Comparison of ENCODE assay signal across 21 cellular contexts in genomic region chr22:32829451-32829851, GRCh38. TPM values are rescaled to one million over a fixed set of nuclear protein-coding genes. Genes with fewer than 3 reads are reported as not detected.
A peak's percentile ranks its signal among the peaks of the same experiment; 100 is the strongest.
DNase-seq lines count a peak whose midpoint lies in the region; ATAC-seq and TF ChIP-seq lines count a peak whose summit lies in the region.
"Had no signal": no experiment of that assay in that cellular context is flagged by ENCODE, and none has a peak within 500 bp of the region (broad histone marks: within the 10 kb centered on the region; RNA-seq: fewer than 3 reads in every experiment).

No MANE protein-coding gene starts in this region.

- H3K23ac ChIP-seq in trophoblast cell (ENCODE audit: low read length) = no peak overlapping the region

- no peak overlapping the region for H4K91ac ChIP-seq in trophoblast cell (ENCODE audit: low read depth, low read length)

- no peaks in the 10 kb centered on the region for H3K9me2 ChIP-seq in Karpas-422 (replicated peaks; ENCODE audit: insufficient read depth, low read length)

- peak; percentile 10 to 53 for ATAC-seq in left cardiac atrium
- ATAC-seq: naive thymus-derived CD4-positive, alpha-beta T cell had no signal

- H3K4me3 ChIP-seq in trophoblast cell (ENCODE audit: low read depth, low read length) = no peak overlapping the region
- no peak overlapping the region for H3K4me3 ChIP-seq in tibial nerve
- no peak overlapping the region for H3K4me3 ChIP-seq in Karpas-422 (ENCODE audit: low read length)
- H3K4me3 ChIP-seq: cardiac muscle cell, prostate gland, thoracic aorta had no signal

- no peaks in the 10 kb centered on the region for H3K79me2 ChIP-seq in trophoblast cell (ENCODE audit: control insufficient read depth, insufficient read depth, low read length, poor library complexity)
- H3K79me2 ChIP-seq in Karpas-422 (ENCODE audit: low read length) = no peaks in the 10 kb centered on the region

- H3K18ac ChIP-seq in trophoblast cell (ENCODE audit: low read length) = peak overlapping the region; percentile 21

- no peaks in the 10 kb centered on the region for H3K27me3 ChIP-seq in trophoblast cell (ENCODE audit: insufficient read depth, low read length)
- no peaks in the 10 kb centered on the region for H3K27me3 ChIP-seq in tibial nerve
- H3K27me3 ChIP-seq in Karpas-422 (ENCODE audit: low read length) = no peaks in the 10 kb centered on the region
- H3K27me3 ChIP-seq: cardiac muscle cell had no signal

- H2BK5ac ChIP-seq in trophoblast cell (ENCODE audit: low read depth, low read length, poor library complexity) = no peak overlapping the region

- no peak for TF ChIP-seq POLR2A in tibial nerve (IDR thresholded peaks at IDR 0.05)

- no peaks in the 10 kb centered on the region for H3K79me1 ChIP-seq in trophoblast cell (ENCODE audit: low read length)

- no CpG with 5 or more reads among the region's 10 CpGs for WGBS in trophoblast cell (ENCODE audit: extremely low coverage, insufficient coverage, insufficient read length)
- WGBS in tibial nerve, 2 donors = 45 to 51% methylated on average over 10 of the region's 10 CpGs

- H3K9ac ChIP-seq in trophoblast cell (ENCODE audit: low read length) (no peak overlapping the region), Karpas-422 (ENCODE audit: low read length) (no peak overlapping the region)

- no peak overlapping the region for H4K8ac ChIP-seq in trophoblast cell (ENCODE audit: low read depth, low read length)

- no peak overlapping the region for H2AK5ac ChIP-seq in trophoblast cell (ENCODE audit: low read length)

- intact Hi-C loops in left cardiac atrium (cut with DNase I) = no loop called here

- H3K9me3 ChIP-seq in trophoblast cell (ENCODE audit: insufficient read depth, low read depth, low read length) (no peaks in the 10 kb centered on the region), tibial nerve (no peaks in the 10 kb centered on the region), Karpas-422 (ENCODE audit: low read length) (no peaks in the 10 kb centered on the region)
- H3K9me3 ChIP-seq: Caco-2, prostate gland, thoracic aorta had no signal

- no peak overlapping the region for H2BK120ac ChIP-seq in trophoblast cell (ENCODE audit: insufficient read depth, low read length, poor library complexity)

- H2AFZ ChIP-seq in trophoblast cell (ENCODE audit: insufficient read depth, low read length, poor library complexity) (no peak overlapping the region), Karpas-422 (ENCODE audit: low read length) (no peak overlapping the region)

- H3K4me2 ChIP-seq in trophoblast cell (ENCODE audit: low read length) (no peak overlapping the region), Karpas-422 (ENCODE audit: low read depth, low read length, poor library complexity, severe bottlenecking) (no peak overlapping the region)

- H3K4ac ChIP-seq in trophoblast cell (ENCODE audit: low read depth, low read length) = no peak overlapping the region

- H2BK12ac ChIP-seq in trophoblast cell (ENCODE audit: low read length) = no peak overlapping the region

- no peak for DNase-seq in left cardiac atrium
- no peak for DNase-seq in trophoblast cell
- no peak for DNase-seq in tibial nerve (ENCODE audit: low spot score in 2 of 2)
- DNase-seq in cerebellar nuclear complex (lab: John Stamatoyannopoulos, UW) = no peak
- DNase-seq in NCI-H1930 (lab: John Stamatoyannopoulos, UW) = no peak
- DNase-seq in AG08396 (ENCODE audit: low spot score) = no peak
- DNase-seq in Karpas-422 = no peak
- DNase-seq: activated CD4-positive, alpha-beta T cell treated with anti-CD3 and anti-CD28 coated beads, Interleukin-2, amount 50 U/mL, for 1 hour; activated CD8-positive, alpha-beta memory T cell treated with anti-CD3 and anti-CD28 coated beads, Interleukin-2, amount 50 U/mL, for 48 hours; activated effector memory CD4-positive, alpha-beta T cell treated with anti-CD3 and anti-CD28 coated beads, Interleukin-2, amount 50 U/mL, for 16 hours; AML-193; Caco-2; naive thymus-derived CD4-positive, alpha-beta T cell; NCI-H1436 treated with DMSO at 0.1 percent for 48 hours; NCI-H2171; NCI-H526; SHP77 treated with DMSO at 0.1 percent for 48 hours had no signal

- TF ChIP-seq CTCF in tibial nerve (IDR thresholded peaks at IDR 0.05) = no peak

- H4K12ac ChIP-seq in trophoblast cell (ENCODE audit: low read depth, low read length) = no peak overlapping the region

- H3K27ac ChIP-seq in cingulate gyrus (ENCODE audit: low read depth, low read length) (peak overlapping the region; percentile 79), trophoblast cell (ENCODE audit: low read depth, low read length) (no peak overlapping the region), tibial nerve (peak overlapping the region in 3 of 4 donors; percentile 44 to 80 (median 72)), Karpas-422 (ENCODE audit: low read length) (no peak overlapping the region)
- H3K27ac ChIP-seq: thoracic aorta had no signal

- no peak overlapping the region for H3K14ac ChIP-seq in trophoblast cell (ENCODE audit: low read length)

- H3K4me1 ChIP-seq in trophoblast cell (ENCODE audit: control insufficient read depth in 1 of 2, insufficient read depth in 2 of 2, low read length in 2 of 2) = peaks cover 0 to 5% of the 10 kb centered on the region in 2 experiments
- peaks cover 0 to 94% (median 66%) of the 10 kb centered on the region in 4 donors for H3K4me1 ChIP-seq in tibial nerve
- no peaks in the 10 kb centered on the region for H3K4me1 ChIP-seq in Karpas-422 (ENCODE audit: low read length)
- H3K4me1 ChIP-seq: Caco-2 had no signal

- no peaks in the 10 kb centered on the region for H4K20me1 ChIP-seq in Karpas-422 (ENCODE audit: insufficient read depth, low read depth, low read length)

- TF ChIP-seq EP300 in tibial nerve (IDR thresholded peaks at IDR 0.05) = no peak

- peaks cover 46 to 63% of the 10 kb centered on the region in 2 experiments for H3K36me3 ChIP-seq in trophoblast cell (ENCODE audit: control insufficient read depth in 1 of 2, insufficient read depth in 2 of 2, low read length in 2 of 2)
- H3K36me3 ChIP-seq in tibial nerve = peaks cover 0 to 20% (median 0%) of the 10 kb centered on the region in 3 donors
- no peaks in the 10 kb centered on the region for H3K36me3 ChIP-seq in Karpas-422 (ENCODE audit: insufficient read depth, low read length)
- H3K36me3 ChIP-seq: cardiac muscle cell, prostate gland, thoracic aorta had no signal

RNA-seq across cellular contexts. Expression of gene TIMP3, which starts 27.9 kb away (rescaled TPM):
- total RNA-seq in left cardiac atrium (100 to 1,000 TPM; 434 to 484 TPM), tibial nerve (1,000 to 10,000 TPM in 1 of 4 donors, 100 to 1,000 TPM in 3; 300 to 1,106 (median 939) TPM)
- polyA plus RNA-seq in trophoblast cell (2013) = 973 and 1,084 TPM in 2 replicates
- total RNA-seq in Karpas-422 (2014; rRNA removed; shearing (Covaris generic); ENCODE audit: low replicate concordance) = not detected in 2 replicates
- polyA plus RNA-seq: naive thymus-derived CD4-positive, alpha-beta T cell had no signal

Comparison
In these comparisons a context has a peak if more than half of its experiments do, and no peak if none do; other contexts are left out.
1. H3K27ac ChIP-seq: peak in cingulate gyrus (single experiment) and tibial nerve (3 of 4); none in trophoblast cell (single experiment) and Karpas-422 (single experiment).
2. RNA of gene TIMP3, which starts 27.9 kb away (total RNA-seq): 300 to 1,106 TPM in tibial nerve and 434 to 484 TPM in left cardiac atrium; not detected in Karpas-422; every median in the first group is over 100 times any median in the second.